Comparison of ENCODE assay signal across 8 cellular contexts in the genomic region with DNA sequence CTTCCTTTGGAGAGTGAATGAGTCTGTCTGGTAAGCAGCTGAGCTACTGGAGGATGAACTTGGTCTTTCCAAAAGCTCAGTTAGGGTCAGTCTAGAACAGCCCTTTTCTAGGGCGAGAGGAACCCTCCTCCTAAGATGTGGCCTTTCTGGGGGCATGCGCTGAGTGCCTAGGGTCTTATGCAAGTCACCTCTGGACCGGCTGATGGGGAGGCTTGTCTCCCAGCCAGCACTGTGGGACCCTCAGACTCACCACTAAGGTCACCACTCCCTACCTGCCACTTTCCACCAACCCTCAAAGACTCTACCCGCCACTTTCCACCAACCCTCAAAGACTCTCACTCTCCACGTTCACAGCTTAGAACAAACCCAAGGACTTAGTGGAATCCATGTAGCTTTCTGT. TPM values are rescaled to one million over a fixed set of nuclear protein-coding genes. Genes with fewer than 3 reads are reported as not detected.
"Had no signal": no experiment of that assay in that cellular context is flagged by ENCODE, and none has a peak within 500 bp of the region (broad histone marks: within the 10 kb centered on the region; RNA-seq: fewer than 3 reads in every experiment).

No MANE protein-coding gene starts in this region.

- ATAC-seq: GM12878 had no signal

- DNase-seq: GDM1, GF-D8 had no signal

- FAIRE-seq: G401.6, GM12878, GM12891, GM12892, GM18507, GM19239 had no signal

- H3K4me3 ChIP-seq: GM12878 had no signal

RNA-seq across cellular contexts. Expression of gene SOX8, which starts 37.6 kb away (rescaled TPM):
- total RNA-seq: GM12878 had no signal
- polyA plus RNA-seq: GM12878 had no signal
